8 cellular contexts compared by ENCODE assay signal in genomic region chrX:2498781-2499302, GRCh38. TPM values are rescaled to one million over a fixed set of nuclear protein-coding genes. Genes with fewer than 3 reads are reported as not detected.
DNase-seq lines count a peak whose midpoint lies in the region; ATAC-seq and TF ChIP-seq lines count a peak whose summit lies in the region.

No MANE protein-coding gene starts in this region.

- no peaks in the 10 kb centered on the region for H3K27me3 Mint-ChIP-seq in CD8-positive, alpha-beta memory T cell
- H3K27me3 Mint-ChIP-seq in nephron (ENCODE audit: low read depth), result peaks cover 5% of the 10 kb centered on the region

- H3K4me3 ChIP-seq in CD8-positive, alpha-beta memory T cell (ENCODE audit: low read length), result no peak overlapping the region
- no peak overlapping the region for H3K4me3 ChIP-seq in RWPE2 (ENCODE audit: severe bottlenecking)
- H3K4me3 ChIP-seq in esophagus squamous epithelium, result peak overlapping the region; percentile 1 to 90 (median 41)

- H3K36me3 Mint-ChIP-seq in CD8-positive, alpha-beta memory T cell, result peaks cover 0 to 21% (median 0%) of the 10 kb centered on the region in 3 donors
- peaks cover 12% of the 10 kb centered on the region for H3K36me3 Mint-ChIP-seq in nephron (ENCODE audit: low read depth)

- peak overlapping the region; percentile 32 for H3K27ac ChIP-seq in CD8-positive, alpha-beta memory T cell (ENCODE audit: low read depth, low read length)
- H3K27ac ChIP-seq in RWPE2 (ENCODE audit: poor library complexity, severe bottlenecking) (peak overlapping the region; percentile 14), esophagus squamous epithelium (peak overlapping the region; percentile 60 to 95 (median 88))

- H3K4me3 Mint-ChIP-seq in CD8-positive, alpha-beta memory T cell, result peak overlapping the region; percentile 83 to 90 (median 87)
- peak overlapping the region; percentile 84 to 89 (median 85) for H3K4me3 Mint-ChIP-seq in nephron

- CTCF ChIA-PET in CD8-positive, alpha-beta memory T cell (lab: Charles Lee), result no interaction called here

- H3K36me3 ChIP-seq in CD8-positive, alpha-beta memory T cell (ENCODE audit: insufficient read depth, low read length), result no peaks in the 10 kb centered on the region
- H3K36me3 ChIP-seq in RWPE2 (ENCODE audit: low read depth) (peaks cover 30% of the 10 kb centered on the region), esophagus squamous epithelium (peaks cover 0 to 15% (median 0%) of the 10 kb centered on the region in 3 donors)

- DNase-seq in CD8-positive, alpha-beta memory T cell, result no peak
- DNase-seq in RWPE2 (ENCODE audit: low spot score) (no peak), esophagus squamous epithelium (lab: John Stamatoyannopoulos, UW) (no peak), NCI-H748 (lab: John Stamatoyannopoulos, UW; ENCODE audit: unreplicated experiment) (no peak), SKM-1 treated with dmso at 0.1 percent for 144 hours (lab: John Stamatoyannopoulos, UW; ENCODE audit: unreplicated experiment) (no peak), ecto neural progenitor cell (ENCODE audit: low spot score) (no peak)

- POLR2A ChIA-PET in CD8-positive, alpha-beta memory T cell (lab: Charles Lee), result no interaction called here

- TF ChIP-seq POLR2A in esophagus squamous epithelium (IDR thresholded peaks at IDR 0.05), result no peak

- ATAC-seq in RWPE2 (ENCODE audit: low read depth) (peak; percentile 7; the same call in 1 of the 3 replicates), GM21576 (IDR thresholded peaks at IDR 0.05; ENCODE audit: unreplicated experiment) (no peak)

- peaks cover 16% of the 10 kb centered on the region for H3K4me1 ChIP-seq in CD8-positive, alpha-beta memory T cell (ENCODE audit: insufficient read depth, low read length)
- H3K4me1 ChIP-seq in RWPE2 (ENCODE audit: insufficient read depth, poor library complexity, severe bottlenecking) (peaks cover 22% of the 10 kb centered on the region), esophagus squamous epithelium (peaks cover 9 to 43% (median 20%) of the 10 kb centered on the region in 3 donors)

- intact Hi-C loops in esophagus squamous epithelium (cut with DNase I), result no loop called here

- H3K9me3 Mint-ChIP-seq in CD8-positive, alpha-beta memory T cell, result no peaks in the 10 kb centered on the region
- H3K9me3 Mint-ChIP-seq in nephron, result no peaks in the 10 kb centered on the region

- TF ChIP-seq CTCF in RWPE2 (IDR thresholded peaks at IDR 0.05; ENCODE audit: poor library complexity, severe bottlenecking) (no peak), esophagus squamous epithelium (IDR thresholded peaks at IDR 0.05) (no peak), nephron (IDR thresholded peaks at IDR 0.05; ENCODE audit: unreplicated experiment in 3 of 3) (no peak)

- 8 to 20% methylated on average over 10 of the region's 10 CpGs for WGBS in esophagus squamous epithelium, 2 donors

- peaks cover 28 to 45% (median 29%) of the 10 kb centered on the region in 3 donors for H3K4me1 Mint-ChIP-seq in CD8-positive, alpha-beta memory T cell
- peaks cover 21% of the 10 kb centered on the region for H3K4me1 Mint-ChIP-seq in nephron

- peak overlapping the region; percentile 56 to 90 (median 86) for H3K27ac Mint-ChIP-seq in CD8-positive, alpha-beta memory T cell
- H3K27ac Mint-ChIP-seq in nephron, result peak overlapping the region; percentile 94 to 98 (median 98)

- no peaks in the 10 kb centered on the region for H3K9me3 ChIP-seq in CD8-positive, alpha-beta memory T cell (ENCODE audit: low read length)
- H3K9me3 ChIP-seq in RWPE2 (ENCODE audit: severe bottlenecking), result no peaks in the 10 kb centered on the region
- no peaks in the 10 kb centered on the region for H3K9me3 ChIP-seq in esophagus squamous epithelium

- no peaks in the 10 kb centered on the region for H3K27me3 ChIP-seq in CD8-positive, alpha-beta memory T cell (ENCODE audit: insufficient read depth, low read length, poor library complexity, severe bottlenecking)
- H3K27me3 ChIP-seq in RWPE2 (ENCODE audit: insufficient read depth, poor library complexity, severe bottlenecking) (no peaks in the 10 kb centered on the region), esophagus squamous epithelium (no peaks in the 10 kb centered on the region)

RNA-seq across cellular contexts. Expression of gene DHRSX, which starts 1.9 kb away (rescaled TPM):
- 10 to 100 TPM; 25.3 to 26.6 TPM for total RNA-seq in CD8-positive, alpha-beta memory T cell
- polyA plus RNA-seq in CD8-positive, alpha-beta memory T cell, result 21.5 TPM
- total RNA-seq in esophagus squamous epithelium, result 10 to 100 TPM in 1 of 4 donors, 1 to 10 TPM in 3; 4.1 to 12.2 (median 8.0) TPM

RNA-seq across cellular contexts. Expression of gene ZBED1, which starts 1.9 kb away (rescaled TPM):
- 10 to 100 TPM; 28.0 to 30.0 TPM for total RNA-seq in CD8-positive, alpha-beta memory T cell
- 41.9 TPM for polyA plus RNA-seq in CD8-positive, alpha-beta memory T cell
- total RNA-seq in esophagus squamous epithelium, result 10 to 100 TPM; 17.5 to 31.0 (median 25.5) TPM

Comparison
In these comparisons a context has a peak if more than half of its experiments do, and no peak if none do; other contexts are left out.
1. H3K27ac ChIP-seq: peak in every context shown above with its lines; median percentile 88 in esophagus squamous epithelium; 32 in CD8-positive, alpha-beta memory T cell; 14 in RWPE2.
2. H3K4me3 ChIP-seq: peak in esophagus squamous epithelium (4 of 4); none in CD8-positive, alpha-beta memory T cell (single experiment) and RWPE2 (single experiment).